Comparison of ENCODE assay signal across 1 cellular context in genomic region chr13:97432917-97433726, GRCh38.
TF ChIP-seq lines count a peak whose summit lies in the region.

No MANE protein-coding gene starts in this region.

TF ChIP-seq in liver, 16 proteins besides CTCF, POLR2A, EP300 and RAD21 (continued from another document):
- TF ChIP-seq, protein P1, sequence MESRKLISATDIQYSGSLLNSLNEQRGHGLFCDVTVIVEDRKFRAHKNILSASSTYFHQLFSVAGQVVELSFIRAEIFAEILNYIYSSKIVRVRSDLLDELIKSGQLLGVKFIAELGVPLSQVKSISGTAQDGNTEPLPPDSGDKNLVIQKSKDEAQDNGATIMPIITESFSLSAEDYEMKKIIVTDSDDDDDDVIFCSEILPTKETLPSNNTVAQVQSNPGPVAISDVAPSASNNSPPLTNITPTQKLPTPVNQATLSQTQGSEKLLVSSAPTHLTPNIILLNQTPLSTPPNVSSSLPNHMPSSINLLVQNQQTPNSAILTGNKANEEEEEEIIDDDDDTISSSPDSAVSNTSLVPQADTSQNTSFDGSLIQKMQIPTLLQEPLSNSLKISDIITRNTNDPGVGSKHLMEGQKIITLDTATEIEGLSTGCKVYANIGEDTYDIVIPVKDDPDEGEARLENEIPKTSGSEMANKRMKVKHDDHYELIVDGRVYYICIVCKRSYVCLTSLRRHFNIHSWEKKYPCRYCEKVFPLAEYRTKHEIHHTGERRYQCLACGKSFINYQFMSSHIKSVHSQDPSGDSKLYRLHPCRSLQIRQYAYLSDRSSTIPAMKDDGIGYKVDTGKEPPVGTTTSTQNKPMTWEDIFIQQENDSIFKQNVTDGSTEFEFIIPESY (IDR thresholded peaks at IDR 0.05): peak; percentile 57
